ENCODE assay signal across 19 cellular contexts in genomic region chr6:118921084-118921483, GRCh38.
"Had no signal": no experiment of that assay in that cellular context is flagged by ENCODE, and none has a peak within 500 bp of the region (broad histone marks: within the 10 kb centered on the region; RNA-seq: fewer than 3 reads in every experiment).

No MANE protein-coding gene starts in this region.

- H3K4me1 ChIP-seq: lower lobe of right lung, parathyroid adenoma, right lobe of liver, tibial nerve, upper lobe of right lung, uterus had no signal

- H3K9me3 ChIP-seq: lower lobe of right lung, neutrophil, right lobe of liver, thoracic aorta, tibial nerve, upper lobe of right lung, uterus had no signal

- H3K27ac ChIP-seq: lower lobe of right lung, neutrophil, parathyroid adenoma, right lobe of liver, thoracic aorta, tibial nerve, upper lobe of right lung, uterus had no signal

- H3K27ac Mint-ChIP-seq: natural killer cell treated with Interleukin-12 subunit alpha and Interleukin-12 subunit beta and Interleukin-15 and Interleukin-18, amount 100 ng/mL, for 72 hours had no signal

- ATAC-seq: left ventricle myocardium superior; lower lobe of right lung; natural killer cell treated with Interleukin-12 subunit alpha and Interleukin-12 subunit beta and Interleukin-15 and Interleukin-18, amount 100 ng/mL, for 72 hours; right lobe of liver; upper lobe of right lung had no signal

- H3K9me3 Mint-ChIP-seq: natural killer cell treated with Interleukin-12 subunit alpha and Interleukin-12 subunit beta and Interleukin-15 and Interleukin-18, amount 100 ng/mL, for 72 hours; neural crest cell had no signal

- H3K4me1 Mint-ChIP-seq: neural crest cell had no signal

- H3K27me3 ChIP-seq: neutrophil, right lobe of liver, tibial nerve, upper lobe of right lung, uterus had no signal

- H3K27me3 Mint-ChIP-seq: natural killer cell treated with Interleukin-12 subunit alpha and Interleukin-12 subunit beta and Interleukin-15 and Interleukin-18, amount 100 ng/mL, for 72 hours; progenitor cell of endocrine pancreas had no signal

- H3K4me3 Mint-ChIP-seq: natural killer cell treated with Interleukin-12 subunit alpha and Interleukin-12 subunit beta and Interleukin-15 and Interleukin-18, amount 100 ng/mL, for 72 hours; neural crest cell had no signal

- H3K36me3 ChIP-seq: uterus had no signal

- DNase-seq: cortex of kidney; head of caudate nucleus; left ventricle myocardium superior; lower lobe of right lung; right lobe of liver; small intestine; stimulated activated CD4-positive, alpha-beta T cell treated with anti-CD3 and anti-CD28 coated beads, Interleukin-15, amount 100 ng/mL, for 24 hours; stimulated activated CD4-positive, alpha-beta T cell treated with anti-CD3 and anti-CD28 coated beads, Interleukin-2, amount 100 ng/mL, for 48 hours; stimulated activated naive CD4-positive, alpha-beta T cell; substantia nigra; upper lobe of right lung; uterus had no signal

- H3K4me3 ChIP-seq: lower lobe of right lung, right lobe of liver, thoracic aorta, tibial nerve, upper lobe of right lung, uterus had no signal
